21 cellular contexts compared by ENCODE assay signal in genomic region chr3:190130037-190130436, GRCh38. TPM values are rescaled to one million over a fixed set of nuclear protein-coding genes. Genes with fewer than 3 reads are reported as not detected.
DNase-seq lines count a peak whose midpoint lies in the region; ATAC-seq and TF ChIP-seq lines count a peak whose summit lies in the region.
"Had no signal": no experiment of that assay in that cellular context is flagged by ENCODE, and none has a peak within 500 bp of the region (broad histone marks: within the 10 kb centered on the region; RNA-seq: fewer than 3 reads in every experiment).

No MANE protein-coding gene starts in this region.

- intact Hi-C loops in MCF 10A (cut with micrococcal nuclease), result no loop called here
- intact Hi-C loops in breast epithelium (cut with DNase I; ENCODE audit: low total_unique reads), result no loop called here
- intact Hi-C loops in mammary epithelial cell (cut with micrococcal nuclease), result no loop called here
- intact Hi-C loops in right cardiac atrium (cut with DNase I), result no loop called here
- intact Hi-C loops in left lung (cut with DNase I), result no loop called here
- intact Hi-C loops in cardiac septum (cut with DNase I), result no loop called here

- no TSS peak for BruUV-seq in MCF 10A (replicated peaks; lab: Mats Ljungman, UMichigan)
- BruUV-seq in mammary epithelial cell (replicated peaks; lab: Mats Ljungman, UMichigan), result no TSS peak

- TF ChIP-seq CTCF in MCF 10A (IDR thresholded peaks at IDR 0.05; ENCODE audit: unreplicated experiment) (no peak), breast epithelium (IDR thresholded peaks at IDR 0.05) (no peak), mammary epithelial cell (conservative IDR thresholded peaks at IDR 0.05 in 1 of 2, IDR thresholded peaks at IDR 0.05 in 1 of 2; ENCODE audit: extremely low read depth in 1 of 2, insufficient read depth in 1 of 2, low read depth in 1 of 2, low read length in 2 of 2) (no peak), left lung (IDR thresholded peaks at IDR 0.05) (no peak)

- no peak overlapping the region for H3K4me2 ChIP-seq in mammary epithelial cell (ENCODE audit: insufficient read depth, low read depth, low read length)

- no peaks in the 10 kb centered on the region for H3K27me3 Mint-ChIP-seq in MCF 10A (ENCODE audit: insufficient read depth, unreplicated experiment)

- CTCF ChIA-PET in MCF 10A (lab: Yijun Ruan, JAX), result interaction anchor here (0.6 to 2.4 kb wide), 5 partner anchors 9 to 376 kb away, joined by 3 to 11 read pairs (median 4); partner anchors contain the start of gene P3H2
- CTCF ChIA-PET in mammary epithelial cell (lab: Charles Lee; ENCODE audit: low non-redundant PET), result no interaction called here

- H3K4me3 ChIP-seq in breast epithelium (no peak overlapping the region), mammary epithelial cell (replicated peaks in 1 of 3; ENCODE audit: insufficient read depth in 1 of 3, low read depth in 2 of 3, low read length in 3 of 3) (no peak overlapping the region), right cardiac atrium (ENCODE audit: low read length) (no peak overlapping the region), left lung (no peak overlapping the region)
- H3K4me3 ChIP-seq: SJSA1 had no signal

- POLR2A ChIA-PET in MCF 10A (lab: Yijun Ruan, JAX), result interaction anchor here (1.2 to 3.3 kb wide), 4 partner anchors 9 to 85 kb away, joined by 3 to 21 read pairs (median 10); partner anchors contain the start of gene P3H2

- WGBS in mammary epithelial cell (ENCODE audit: low coverage, missing lambda C conversion rate), result 60% methylated on average over 1 of the region's 2 CpGs
- 93% methylated on average over 2 of the region's 2 CpGs for WGBS in right cardiac atrium

- no peak overlapping the region for H3K4me3 Mint-ChIP-seq in MCF 10A (ENCODE audit: unreplicated experiment)
- H3K4me3 Mint-ChIP-seq: CD8-positive, alpha-beta T cell had no signal

- no peaks in the 10 kb centered on the region for H3K4me1 ChIP-seq in breast epithelium
- peaks cover 10% of the 10 kb centered on the region for H3K4me1 ChIP-seq in mammary epithelial cell (ENCODE audit: insufficient read depth, low read length)
- H3K4me1 ChIP-seq in right cardiac atrium (ENCODE audit: control insufficient read depth, insufficient read depth, low read length), result no peaks in the 10 kb centered on the region
- H3K4me1 ChIP-seq in left lung, result no peaks in the 10 kb centered on the region

- peaks cover 7% of the 10 kb centered on the region for H3K4me1 Mint-ChIP-seq in MCF 10A (ENCODE audit: insufficient read depth, unreplicated experiment)

- H4K20me1 ChIP-seq in mammary epithelial cell (ENCODE audit: insufficient read depth, low read length), result no peaks in the 10 kb centered on the region

- H3K79me2 ChIP-seq in mammary epithelial cell (ENCODE audit: insufficient read depth, low read length), result no peaks in the 10 kb centered on the region

- dilution Hi-C loops in mammary epithelial cell (cut with HindIII; ENCODE audit: low sequenced_read_pairs), result no loop called here

- H3K27me3 ChIP-seq in breast epithelium (no peaks in the 10 kb centered on the region), mammary epithelial cell (ENCODE audit: insufficient read depth, low read length) (no peaks in the 10 kb centered on the region), right cardiac atrium (ENCODE audit: control insufficient read depth, insufficient read depth) (no peaks in the 10 kb centered on the region), left lung (peaks cover 0 to 7% of the 10 kb centered on the region in 2 donors)
- H3K27me3 ChIP-seq: SJSA1 had no signal

- H3K9me3 Mint-ChIP-seq in MCF 10A (ENCODE audit: unreplicated experiment), result no peaks in the 10 kb centered on the region
- H3K9me3 Mint-ChIP-seq: CD8-positive, alpha-beta T cell had no signal

- no peak for TF ChIP-seq POLR2A in breast epithelium (IDR thresholded peaks at IDR 0.05)

- peak overlapping the region; percentile 85 for H3K27ac Mint-ChIP-seq in MCF 10A (ENCODE audit: low read depth, unreplicated experiment)
- H3K27ac Mint-ChIP-seq: CD8-positive, alpha-beta T cell had no signal

- in situ Hi-C loops in mammary epithelial cell (cut with MboI; ENCODE audit: low sequenced_read_pairs in 2 of 2), result no loop called here

- H3K36me3 Mint-ChIP-seq in MCF 10A (ENCODE audit: insufficient read depth, unreplicated experiment), result no peaks in the 10 kb centered on the region
- H3K36me3 Mint-ChIP-seq: CD8-positive, alpha-beta T cell had no signal

- DNase-seq in MCF 10A (ENCODE audit: unreplicated experiment) (peak; percentile 34), breast epithelium (ENCODE audit: low spot score in 2 of 2) (no peak), mammary epithelial cell (peak; percentile 69), kidney tubule cell (ENCODE audit: low spot score) (peak; percentile 67), right cardiac atrium (no peak), left lung (no peak), cardiac septum (ENCODE audit: low spot score) (no peak)
- DNase-seq in activated CD4-positive, alpha-beta T cell treated with anti-CD3 and anti-CD28 coated beads, Interleukin-2, amount 50 U/mL, for 4 hours, result no peak
- DNase-seq: 8988T; C1 segment of cervical spinal cord; CD8-positive, alpha-beta T cell; GOT3; Kasumi-1; MM.1S; NCI-H1048; NCI-H1436; NCI-H187 treated with DMSO at 0.1 percent for 48 hours; NCI-H345; NCI-H524 treated with DMSO at 0.1 percent for 48 hours had no signal

- no peaks in the 10 kb centered on the region for H3K9me3 ChIP-seq in breast epithelium
- H3K9me3 ChIP-seq in mammary epithelial cell (replicated peaks; ENCODE audit: insufficient read depth, low read length), result no peaks in the 10 kb centered on the region
- no peaks in the 10 kb centered on the region for H3K9me3 ChIP-seq in right cardiac atrium (ENCODE audit: control insufficient read depth, low read length)
- no peaks in the 10 kb centered on the region for H3K9me3 ChIP-seq in left lung
- H3K9me3 ChIP-seq: SJSA1 had no signal

- no peak for ATAC-seq in right cardiac atrium
- no peak for ATAC-seq in left lung
- ATAC-seq: CD8-positive, alpha-beta T cell; Right ventricle myocardium inferior had no signal

- no peak overlapping the region for H3K9ac ChIP-seq in mammary epithelial cell (ENCODE audit: insufficient read depth, low read length)

- no peaks in the 10 kb centered on the region for H3K36me3 ChIP-seq in breast epithelium
- H3K36me3 ChIP-seq in mammary epithelial cell (ENCODE audit: insufficient read depth, low read length), result no peaks in the 10 kb centered on the region
- H3K36me3 ChIP-seq in left lung, result no peaks in the 10 kb centered on the region
- H3K36me3 ChIP-seq: SJSA1 had no signal

- H2AFZ ChIP-seq in mammary epithelial cell (ENCODE audit: low read depth, low read length), result no peak overlapping the region

- no peak overlapping the region for H3K27ac ChIP-seq in breast epithelium
- no peak overlapping the region for H3K27ac ChIP-seq in mammary epithelial cell (ENCODE audit: insufficient read depth, low read depth, low read length)
- H3K27ac ChIP-seq in right cardiac atrium (ENCODE audit: low read length), result no peak overlapping the region
- H3K27ac ChIP-seq in left lung, result no peak overlapping the region
- H3K27ac ChIP-seq: SJSA1 had no signal

RNA-seq across cellular contexts. Expression of gene P3H2, which starts 9.3 kb away (rescaled TPM):
- total RNA-seq in MCF 10A (2022) (19.8 and 60.2 TPM in 2 replicates), breast epithelium (10 to 100 TPM in 2 of 3 donors, 1 to 10 TPM in 1; 1.6 to 12.3 (median 10.2) TPM), mammary epithelial cell (100 to 1,000 TPM in 1 of 2 donors, 10 to 100 TPM in 1; 71.2 to 181 TPM), right cardiac atrium (1 to 10 TPM; 1.7 to 4.1 (median 3.0) TPM), left lung (10 to 100 TPM; 29.1 to 50.7 TPM), cardiac septum (17.7 TPM)
- polyA plus RNA-seq in mammary epithelial cell (150 TPM), right cardiac atrium (4.1 TPM)
- polyA minus RNA-seq in mammary epithelial cell, result 188 TPM
- total RNA-seq: CD8-positive, alpha-beta T cell had no signal

Comparison
In these comparisons a context has a peak if more than half of its experiments do, and no peak if none do; other contexts are left out.
1. DNase-seq: peak in MCF 10A (single experiment), mammary epithelial cell (single experiment) and kidney tubule cell (single experiment); none in breast epithelium (0 of 2), activated CD4-positive, alpha-beta T cell treated with anti-CD3 and anti-CD28 coated beads, Interleukin-2, amount 50 U/mL, for 4 hours (0 of 2), right cardiac atrium (0 of 3), left lung (0 of 2) and cardiac septum (single experiment).